Comparison of ENCODE assay signal across 16 cellular contexts in genomic region chr11:8426076-8426475, GRCh38.
A peak's percentile ranks its signal among the peaks of the same experiment; 100 is the strongest.
DNase-seq lines count a peak whose midpoint lies in the region; ATAC-seq and TF ChIP-seq lines count a peak whose summit lies in the region.
"Had no signal": no experiment of that assay in that cellular context is flagged by ENCODE, and none has a peak within 500 bp of the region (broad histone marks: within the 10 kb centered on the region; RNA-seq: fewer than 3 reads in every experiment).

No MANE protein-coding gene starts in this region.

- peak overlapping the region; percentile 70 for H3K27ac Mint-ChIP-seq in progenitor cell of endocrine pancreas
- H3K27ac Mint-ChIP-seq: B cell; CD4-positive, CD25-positive, alpha-beta regulatory T cell; CD8-positive, alpha-beta T cell; HFFc6 had no signal

- H3K9me3 Mint-ChIP-seq in progenitor cell of endocrine pancreas (ENCODE audit: low read depth): peaks cover 3% of the 10 kb centered on the region
- H3K9me3 Mint-ChIP-seq: CD8-positive, alpha-beta T cell; HFFc6 had no signal

- intact Hi-C loops in Right ventricle myocardium superior (cut with DNase I) (no loop called here), cardiac septum (cut with DNase I) (no loop called here)

- H3K4me3 Mint-ChIP-seq in progenitor cell of endocrine pancreas (ENCODE audit: low read depth): no peak overlapping the region
- H3K4me3 Mint-ChIP-seq: B cell; CD4-positive, CD25-positive, alpha-beta regulatory T cell; CD8-positive, alpha-beta T cell; HFFc6 had no signal

- TF ChIP-seq CTCF in progenitor cell of endocrine pancreas (IDR thresholded peaks at IDR 0.05; ENCODE audit: unreplicated experiment): no peak

- DNase-seq in Right ventricle myocardium superior (peak; percentile 47), cardiac septum (ENCODE audit: low spot score) (no peak), NCI-H446 (lab: John Stamatoyannopoulos, UW) (peak; percentile 91 to 92), globus pallidus (ENCODE audit: low spot score) (peak; percentile 31), progenitor cell of endocrine pancreas (ENCODE audit: low spot score, unreplicated experiment) (no peak), iPS-NIHi11 (ENCODE audit: low spot score) (no peak)
- DNase-seq: Caco-2; CD4-positive, CD25-positive, alpha-beta regulatory T cell; CD8-positive, alpha-beta T cell; DMS53; DMS79 treated with DMSO at 0.1 percent for 48 hours; GF-D8; GOT3; HFFc6 had no signal

- H3K27me3 Mint-ChIP-seq in progenitor cell of endocrine pancreas: no peaks in the 10 kb centered on the region
- H3K27me3 Mint-ChIP-seq: B cell had no signal

- H3K36me3 Mint-ChIP-seq in progenitor cell of endocrine pancreas (ENCODE audit: insufficient read depth): peaks cover 11% of the 10 kb centered on the region
- H3K36me3 Mint-ChIP-seq: CD4-positive, CD25-positive, alpha-beta regulatory T cell; CD8-positive, alpha-beta T cell had no signal

- peaks cover 6% of the 10 kb centered on the region for H3K4me1 Mint-ChIP-seq in progenitor cell of endocrine pancreas (ENCODE audit: low read depth)
- H3K4me1 Mint-ChIP-seq: B cell; CD4-positive, CD25-positive, alpha-beta regulatory T cell had no signal

- ATAC-seq in Right ventricle myocardium superior (ENCODE audit: poor library complexity): peak; percentile 61
- ATAC-seq in GM21447 (IDR thresholded peaks at IDR 0.05; ENCODE audit: unreplicated experiment): no peak
- ATAC-seq: CD8-positive, alpha-beta T cell had no signal

Comparison
In these comparisons a context has a peak if more than half of its experiments do, and no peak if none do; other contexts are left out.
1. DNase-seq: peak in Right ventricle myocardium superior (single experiment), NCI-H446 (2 of 2) and globus pallidus (single experiment); none in cardiac septum (single experiment), progenitor cell of endocrine pancreas (single experiment) and iPS-NIHi11 (single experiment).